In genomic region chr7:2635810-2636701, GRCh38 we compare ENCODE assay signal across 13 cellular contexts. TPM values are rescaled to one million over a fixed set of nuclear protein-coding genes. Genes with fewer than 3 reads are reported as not detected.
DNase-seq lines count a peak whose midpoint lies in the region; ATAC-seq and TF ChIP-seq lines count a peak whose summit lies in the region.
"Had no signal": no experiment of that assay in that cellular context is flagged by ENCODE, and none has a peak within 500 bp of the region (broad histone marks: within the 10 kb centered on the region; RNA-seq: fewer than 3 reads in every experiment).

No MANE protein-coding gene starts in this region.

- peak overlapping the region; percentile 24; the same call in 1 of the 2 replicates for H3K4me2 ChIP-seq in DND-41 (ENCODE audit: insufficient read depth, low read length)

- H3K4me1 ChIP-seq in DND-41 (ENCODE audit: insufficient read depth, low read length), result peaks cover 25% of the 10 kb centered on the region

- H3K9me3 ChIP-seq in DND-41 (ENCODE audit: insufficient read depth, low read length, severe bottlenecking), result no peaks in the 10 kb centered on the region

- no peak overlapping the region for H3K4me3 ChIP-seq in DND-41 (ENCODE audit: low read depth in 1 of 2, low read length in 2 of 2)

- no peak overlapping the region for H3K27ac ChIP-seq in DND-41 (ENCODE audit: low read length)

- H3K79me2 ChIP-seq in DND-41 (ENCODE audit: insufficient read depth, low read length), result peaks cover 95% of the 10 kb centered on the region

- DNase-seq in DND-41 (no peak), T1000 (lab: John Stamatoyannopoulos, UW) (peak; percentile 37), Right ventricle myocardium superior (peak; percentile 85), posterior vena cava (ENCODE audit: low spot score) (peak; percentile 81)
- DNase-seq: activated T-cell treated with anti-CD3 and anti-CD28 coated beads, Interleukin-2, amount 50 U/mL, for 48 hours; NCI-H2227 treated with DMSO at 0.1 percent for 48 hours; stimulated activated CD4-positive, alpha-beta T cell treated with anti-CD3 and anti-CD28 coated beads, Interleukin-1b, Interleukin-23, amount 100 ng/mL, for 48 hours; T-helper 17 cell had no signal

- ATAC-seq in DND-41 (ENCODE audit: insufficient read depth, low read depth), result no peak
- peak; percentile 2 for ATAC-seq in Right ventricle myocardium superior (ENCODE audit: poor library complexity)
- ATAC-seq in GM21360 (IDR thresholded peaks at IDR 0.05; ENCODE audit: unreplicated experiment), result no peak
- no peak for ATAC-seq in HG02571 (IDR thresholded peaks at IDR 0.05; ENCODE audit: unreplicated experiment)
- ATAC-seq in GM18907 (IDR thresholded peaks at IDR 0.05; ENCODE audit: unreplicated experiment), result no peak
- no peak for ATAC-seq in GM18858 (IDR thresholded peaks at IDR 0.05; ENCODE audit: unreplicated experiment)
- ATAC-seq: T-helper 17 cell had no signal

- peaks cover 86% of the 10 kb centered on the region for H4K20me1 ChIP-seq in DND-41 (ENCODE audit: insufficient read depth, low read length)

- intact Hi-C loops in Right ventricle myocardium superior (cut with DNase I) (no loop called here), posterior vena cava (cut with DNase I) (no loop called here)

- no peaks in the 10 kb centered on the region for H3K27me3 ChIP-seq in DND-41 (ENCODE audit: insufficient read depth, low read length, poor library complexity)

- no peak overlapping the region for H2AFZ ChIP-seq in DND-41 (ENCODE audit: low read depth, low read length)

- peaks cover 60% of the 10 kb centered on the region for H3K36me3 ChIP-seq in DND-41 (ENCODE audit: insufficient read depth, low read length)

- no peak for TF ChIP-seq CTCF in DND-41 (IDR thresholded peaks at IDR 0.05; ENCODE audit: borderline replicate concordance, extremely low read depth, low read length, poor library complexity, severe bottlenecking)

- H3K9ac ChIP-seq in DND-41 (ENCODE audit: low read depth, low read length), result no peak overlapping the region

RNA-seq across cellular contexts. Expression of gene TTYH3, which starts 4.3 kb away (rescaled TPM):
- total RNA-seq in Right ventricle myocardium superior, result 12.6 TPM
- total RNA-seq in posterior vena cava, result 10 to 100 TPM; 50.1 to 51.6 TPM

RNA-seq across cellular contexts. Expression of gene AMZ1, which starts 51.9 kb away (rescaled TPM):
- total RNA-seq in Right ventricle myocardium superior, result 0.08 TPM
- 1 to 10 TPM in 1 of 2 donors, under 1 TPM in 1; 0.32 to 1.1 TPM for total RNA-seq in posterior vena cava
- total RNA-seq: H4 had no signal
